Comparison of ENCODE assay signal across 1 cellular context in genomic region chr9:95770653-95771131, GRCh38.
TF ChIP-seq lines count a peak whose summit lies in the region.

No MANE protein-coding gene starts in this region.

TF ChIP-seq in GM23338, 12 proteins besides CTCF, POLR2A, EP300 and RAD21 (continued from another document):
- no peak for TF ChIP-seq ZNF462 (CRISPR knock-in tag; IDR thresholded peaks at IDR 0.05)
- no peak for TF ChIP-seq ETS1 (IDR thresholded peaks at IDR 0.05)
